11 cellular contexts compared by ENCODE assay signal in genomic region chr7:53811555-53812079, GRCh38.
DNase-seq lines count a peak whose midpoint lies in the region; ATAC-seq and TF ChIP-seq lines count a peak whose summit lies in the region.
"Had no signal": no experiment of that assay in that cellular context is flagged by ENCODE, and none has a peak within 500 bp of the region (broad histone marks: within the 10 kb centered on the region; RNA-seq: fewer than 3 reads in every experiment).

No MANE protein-coding gene starts in this region.

- H4K5ac ChIP-seq in H9 (ENCODE audit: insufficient read length, low read depth, low read length): no peak overlapping the region

- no peak overlapping the region for H2AK5ac ChIP-seq in H9 (ENCODE audit: insufficient read length, low read length)

- H3K4me3 Mint-ChIP-seq in H9: no peak overlapping the region

- peak; percentile 33 for ATAC-seq in body of pancreas
- peak; percentile 37 for ATAC-seq in upper lobe of right lung
- no peak for ATAC-seq in heart right ventricle

- H3T11ph ChIP-seq in H9 (ENCODE audit: low read length): no peak overlapping the region

- no peak overlapping the region for H3K23ac ChIP-seq in H9 (ENCODE audit: insufficient read length, low read depth, low read length)

- no peak overlapping the region for H2BK15ac ChIP-seq in H9 (ENCODE audit: low read depth, low read length)

- TF ChIP-seq POLR2A in body of pancreas (IDR thresholded peaks at IDR 0.05): no peak

- no peaks in the 10 kb centered on the region for H3K36me3 ChIP-seq in body of pancreas (replicated peaks in 1 of 2; ENCODE audit: insufficient read depth in 1 of 2, low read depth in 2 of 2)
- no peaks in the 10 kb centered on the region for H3K36me3 ChIP-seq in upper lobe of right lung
- no peaks in the 10 kb centered on the region for H3K36me3 ChIP-seq in heart right ventricle
- H3K36me3 ChIP-seq: WERI-Rb-1 had no signal

- H4K91ac ChIP-seq in H9 (ENCODE audit: insufficient read length, low read depth, low read length): no peak overlapping the region

- no peaks in the 10 kb centered on the region for H3K9me3 ChIP-seq in body of pancreas
- H3K9me3 ChIP-seq in upper lobe of right lung: no peaks in the 10 kb centered on the region
- H3K9me3 ChIP-seq in H9 (ENCODE audit: control insufficient read depth, low read depth, low read length): no peaks in the 10 kb centered on the region
- peaks cover 0 to 33% (median 0%) of the 10 kb centered on the region in 11 donors for H3K9me3 ChIP-seq in heart right ventricle

- H3K4ac ChIP-seq in H9 (ENCODE audit: low read depth, low read length): no peak overlapping the region

- intact Hi-C loops in body of pancreas (cut with DNase I) (no loop called here), upper lobe of right lung (cut with DNase I) (no loop called here), heart right ventricle (cut with DNase I) (loop anchor here in 1 of 10 donors (5.0 kb wide), 1 partner anchor 49 kb away; no protein-coding TSS in a partner anchor)

- H2BK20ac ChIP-seq in H9 (ENCODE audit: low read depth, low read length, poor library complexity, severe bottlenecking): no peak overlapping the region

- H3K27me3 ChIP-seq in body of pancreas: no peaks in the 10 kb centered on the region
- H3K27me3 ChIP-seq in upper lobe of right lung: no peaks in the 10 kb centered on the region
- no peaks in the 10 kb centered on the region for H3K27me3 ChIP-seq in H9 (ENCODE audit: insufficient read depth, low read length)
- no peaks in the 10 kb centered on the region for H3K27me3 ChIP-seq in heart right ventricle

- no peak overlapping the region for H2BK5ac ChIP-seq in H9 (ENCODE audit: insufficient read length, low read length)

- H3K27ac ChIP-seq in body of pancreas (no peak overlapping the region), upper lobe of right lung (no peak overlapping the region), H9 (ENCODE audit: insufficient read length, low read depth, low read length) (no peak overlapping the region), heart right ventricle (no peak overlapping the region)
- H3K27ac ChIP-seq: WERI-Rb-1 had no signal

- H3K79me2 ChIP-seq in H9 (ENCODE audit: insufficient read depth, low read length): no peaks in the 10 kb centered on the region

- WGBS in body of pancreas, 2 donors: 79% methylated on average over 15 to 22 of the region's 22 CpGs
- WGBS in H9 (ENCODE audit: extremely low coverage, insufficient read length, low lambda C conversion rate): no CpG with 5 or more reads among the region's 22 CpGs
- WGBS in heart right ventricle, 2 donors: 83 to 88% methylated on average over 22 of the region's 22 CpGs

- no peak overlapping the region for H3K27ac Mint-ChIP-seq in H9

- H3K27me3 Mint-ChIP-seq in H9 (ENCODE audit: low read depth): no peaks in the 10 kb centered on the region; the same call in 1 of the 2 replicates

- no peaks in the 10 kb centered on the region for H3K23me2 ChIP-seq in H9 (ENCODE audit: insufficient read length, low read depth, low read length, poor library complexity, severe bottlenecking)

- H3K79me1 ChIP-seq in H9 (ENCODE audit: insufficient read depth, low read depth, low read length, poor library complexity, severe bottlenecking): no peaks in the 10 kb centered on the region

- TF ChIP-seq CTCF in body of pancreas (IDR thresholded peaks at IDR 0.05): no peak
- TF ChIP-seq CTCF in upper lobe of right lung (IDR thresholded peaks at IDR 0.05): no peak
- TF ChIP-seq CTCF in H9 (conservative IDR thresholded peaks at IDR 0.05): no peak
- TF ChIP-seq CTCF in heart right ventricle (IDR thresholded peaks at IDR 0.05): no peak

- H3K4me1 ChIP-seq in body of pancreas (no peaks in the 10 kb centered on the region), upper lobe of right lung (no peaks in the 10 kb centered on the region), H9 (ENCODE audit: insufficient read depth, low read length) (no peaks in the 10 kb centered on the region), heart right ventricle (no peaks in the 10 kb centered on the region)

- no peak overlapping the region for H3K4me2 ChIP-seq in H9 (ENCODE audit: insufficient read depth, insufficient read length, low read length)

- H3K4me1 Mint-ChIP-seq in H9: no peaks in the 10 kb centered on the region

- H3K14ac ChIP-seq in H9 (ENCODE audit: insufficient read depth, low read length): no peak overlapping the region

- DNase-seq in stimulated activated CD4-positive, alpha-beta T cell treated with anti-CD3 and anti-CD28 coated beads, Interleukin-15, amount 100 ng/mL, for 24 hours: peak; percentile 3
- DNase-seq in stimulated activated CD4-positive, alpha-beta T cell treated with anti-CD3 and anti-CD28 coated beads, Interleukin-1b, Interleukin-23, amount 100 ng/mL, for 48 hours: no peak
- DNase-seq in NCI-H2171 (lab: John Stamatoyannopoulos, UW) (peak; percentile 65), body of pancreas (peak in 1 of 4 donors; percentile 50), upper lobe of right lung (peak; percentile 58), H9 (no peak), occipital lobe (lab: John Stamatoyannopoulos, UW) (no peak), heart right ventricle (no peak)
- DNase-seq: activated gamma-delta T cell, H7, WERI-Rb-1 had no signal

- H4K8ac ChIP-seq in H9 (replicated peaks; ENCODE audit: insufficient read length, low read depth, low read length): no peak overlapping the region

- H3K9me3 Mint-ChIP-seq in H9: peaks cover 3 to 4% of the 10 kb centered on the region in 2 experiments; a peak in 2 of 5 replicates

- no peaks in the 10 kb centered on the region for H3K36me3 Mint-ChIP-seq in H9 (ENCODE audit: insufficient read depth in 1 of 3, low read depth in 3 of 3)

- no peaks in the 10 kb centered on the region for H4K20me1 ChIP-seq in H9 (ENCODE audit: control insufficient read depth, insufficient read depth, insufficient read length)

- H3K9ac ChIP-seq in H9 (ENCODE audit: extremely low read depth, insufficient read length, low read length): no peak overlapping the region

- H3K4me3 ChIP-seq in body of pancreas (no peak overlapping the region), upper lobe of right lung (no peak overlapping the region), heart right ventricle (no peak overlapping the region)

- no peak overlapping the region for H2AFZ ChIP-seq in H9 (ENCODE audit: low read length)

- H3K56ac ChIP-seq in H9 (ENCODE audit: insufficient read length, low read depth, low read length): no peak overlapping the region

- H2BK120ac ChIP-seq in H9 (ENCODE audit: low read depth, low read length, poor library complexity, severe bottlenecking): no peak overlapping the region

- H2BK12ac ChIP-seq in H9 (ENCODE audit: insufficient read length, low read depth, low read length): no peak overlapping the region

- no peak overlapping the region for H3K18ac ChIP-seq in H9 (ENCODE audit: insufficient read length, low read depth, low read length)

Comparison
In these comparisons a context has a peak if more than half of its experiments do, and no peak if none do; other contexts are left out.
1. DNase-seq: peak in stimulated activated CD4-positive, alpha-beta T cell treated with anti-CD3 and anti-CD28 coated beads, Interleukin-15, amount 100 ng/mL, for 24 hours (single experiment), NCI-H2171 (single experiment) and upper lobe of right lung (single experiment); none in stimulated activated CD4-positive, alpha-beta T cell treated with anti-CD3 and anti-CD28 coated beads, Interleukin-1b, Interleukin-23, amount 100 ng/mL, for 48 hours (single experiment), H9 (single experiment), occipital lobe (single experiment) and heart right ventricle (0 of 2).
2. ATAC-seq: peak in body of pancreas (single experiment) and upper lobe of right lung (single experiment); none in heart right ventricle (0 of 8).